In the genomic region with DNA sequence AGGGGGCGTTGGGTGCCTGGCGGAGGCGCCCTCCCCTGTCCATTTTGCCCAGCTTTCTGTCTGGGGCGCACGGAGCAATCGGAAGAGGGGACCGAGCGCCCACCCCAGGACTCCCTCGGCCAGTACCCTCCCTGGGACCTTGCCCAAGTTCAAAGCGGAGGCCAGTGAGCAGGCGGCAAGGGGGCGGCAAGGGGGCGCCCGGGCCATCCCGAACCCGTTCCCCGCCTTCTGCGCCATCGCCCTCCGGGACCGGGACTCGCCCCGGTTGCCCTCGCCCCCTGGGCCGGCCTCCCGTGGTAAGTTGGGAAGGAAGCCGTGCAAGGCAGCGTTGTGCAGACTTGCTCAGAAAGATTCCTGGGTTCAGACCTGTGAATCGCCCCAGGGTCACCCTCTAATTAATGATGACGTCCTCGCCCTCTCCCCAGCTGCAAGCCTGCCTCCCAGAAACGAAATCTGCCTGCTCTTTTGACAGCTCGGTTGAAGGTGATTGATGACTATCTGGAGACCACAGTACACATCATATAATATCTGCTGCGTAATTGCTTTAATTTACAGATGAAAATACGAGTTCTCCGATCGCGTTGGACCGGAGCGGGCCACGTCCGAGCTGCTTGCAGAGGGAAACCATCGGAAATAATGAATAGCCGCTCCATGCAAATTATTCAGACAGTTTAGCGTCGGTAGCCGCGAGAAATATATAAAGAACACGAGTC, we compare ENCODE assay signal across 1 cellular context.
TF ChIP-seq lines count a peak whose summit lies in the region.

No MANE protein-coding gene starts in this region.

TF ChIP-seq in WTC11, 78 proteins besides CTCF, POLR2A, EP300 and RAD21 (continued from another document):
- TF ChIP-seq, protein P1, sequence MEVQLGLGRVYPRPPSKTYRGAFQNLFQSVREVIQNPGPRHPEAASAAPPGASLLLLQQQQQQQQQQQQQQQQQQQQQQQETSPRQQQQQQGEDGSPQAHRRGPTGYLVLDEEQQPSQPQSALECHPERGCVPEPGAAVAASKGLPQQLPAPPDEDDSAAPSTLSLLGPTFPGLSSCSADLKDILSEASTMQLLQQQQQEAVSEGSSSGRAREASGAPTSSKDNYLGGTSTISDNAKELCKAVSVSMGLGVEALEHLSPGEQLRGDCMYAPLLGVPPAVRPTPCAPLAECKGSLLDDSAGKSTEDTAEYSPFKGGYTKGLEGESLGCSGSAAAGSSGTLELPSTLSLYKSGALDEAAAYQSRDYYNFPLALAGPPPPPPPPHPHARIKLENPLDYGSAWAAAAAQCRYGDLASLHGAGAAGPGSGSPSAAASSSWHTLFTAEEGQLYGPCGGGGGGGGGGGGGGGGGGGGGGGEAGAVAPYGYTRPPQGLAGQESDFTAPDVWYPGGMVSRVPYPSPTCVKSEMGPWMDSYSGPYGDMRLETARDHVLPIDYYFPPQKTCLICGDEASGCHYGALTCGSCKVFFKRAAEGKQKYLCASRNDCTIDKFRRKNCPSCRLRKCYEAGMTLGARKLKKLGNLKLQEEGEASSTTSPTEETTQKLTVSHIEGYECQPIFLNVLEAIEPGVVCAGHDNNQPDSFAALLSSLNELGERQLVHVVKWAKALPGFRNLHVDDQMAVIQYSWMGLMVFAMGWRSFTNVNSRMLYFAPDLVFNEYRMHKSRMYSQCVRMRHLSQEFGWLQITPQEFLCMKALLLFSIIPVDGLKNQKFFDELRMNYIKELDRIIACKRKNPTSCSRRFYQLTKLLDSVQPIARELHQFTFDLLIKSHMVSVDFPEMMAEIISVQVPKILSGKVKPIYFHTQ (CRISPR knock-in tag; IDR thresholded peaks at IDR 0.05): no peak
- TF ChIP-seq, protein P2, sequence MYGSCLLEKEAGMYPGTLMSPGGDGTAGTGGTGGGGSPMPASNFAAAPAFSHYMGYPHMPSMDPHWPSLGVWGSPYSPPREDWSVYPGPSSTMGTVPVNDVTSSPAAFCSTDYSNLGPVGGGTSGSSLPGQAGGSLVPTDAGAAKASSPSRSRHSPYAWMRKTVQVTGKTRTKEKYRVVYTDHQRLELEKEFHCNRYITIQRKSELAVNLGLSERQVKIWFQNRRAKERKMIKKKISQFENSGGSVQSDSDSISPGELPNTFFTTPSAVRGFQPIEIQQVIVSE (CRISPR knock-in tag; IDR thresholded peaks at IDR 0.05; ENCODE audit: borderline replicate concordance): no peak
- TF ChIP-seq GRHL2 (CRISPR knock-in tag; IDR thresholded peaks at IDR 0.05; ENCODE audit: insufficient replicate concordance, severe bottlenecking) (no peak), STAT6 (CRISPR knock-in tag; conservative IDR thresholded peaks at IDR 0.05; ENCODE audit: low read depth) (no peak), TEAD1 (CRISPR knock-in tag; IDR thresholded peaks at IDR 0.05) (no peak)
